In the genomic region with DNA sequence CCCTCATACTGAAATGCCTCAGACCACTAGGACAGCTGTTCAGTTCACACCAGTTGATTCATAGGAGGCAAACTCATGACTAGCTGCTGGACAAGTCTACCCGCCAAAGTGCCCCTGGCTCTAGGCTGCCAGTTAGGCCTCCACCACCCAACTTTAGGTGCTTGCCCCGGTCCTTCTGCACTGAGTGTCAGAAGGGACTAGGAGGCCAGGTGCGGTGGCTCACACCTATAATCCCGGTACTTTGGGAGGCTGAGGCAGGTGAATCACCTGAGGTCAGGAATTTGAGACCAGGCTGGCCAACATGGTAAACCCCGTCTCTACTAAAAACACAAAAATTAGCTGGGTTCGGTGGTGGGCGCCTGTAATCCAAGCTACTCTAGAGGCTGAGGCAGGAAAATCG, we compare ENCODE assay signal across 16 cellular contexts. TPM values are rescaled to one million over a fixed set of nuclear protein-coding genes. Genes with fewer than 3 reads are reported as not detected.
DNase-seq lines count a peak whose midpoint lies in the region; ATAC-seq and TF ChIP-seq lines count a peak whose summit lies in the region.
"Had no signal": no experiment of that assay in that cellular context is flagged by ENCODE, and none has a peak within 500 bp of the region (broad histone marks: within the 10 kb centered on the region; RNA-seq: fewer than 3 reads in every experiment).

No MANE protein-coding gene starts in this region.

- H2BK120ac ChIP-seq in trophoblast cell (ENCODE audit: insufficient read depth, low read length, poor library complexity) = no peak overlapping the region

- H3K14ac ChIP-seq in trophoblast cell (ENCODE audit: low read length) = no peak overlapping the region

- no peak for DNase-seq in CD8-positive, alpha-beta T cell
- no peak for DNase-seq in Calu3
- no peak for DNase-seq in effector memory CD8-positive, alpha-beta T cell
- peak; percentile 38 to 54 for DNase-seq in trophoblast cell
- no peak for DNase-seq in cortex of kidney (lab: John Stamatoyannopoulos, UW)
- no peak for DNase-seq in type B pancreatic cell (ENCODE audit: extremely low spot score, unreplicated experiment)
- DNase-seq: DMS 273 treated with DMSO at 0.1 percent for 48 hours, GM23248 had no signal

- H2BK5ac ChIP-seq in trophoblast cell (ENCODE audit: low read depth, low read length, poor library complexity) = no peak overlapping the region

- peaks cover 68% of the 10 kb centered on the region for H3K36me3 ChIP-seq in CD8-positive, alpha-beta T cell (ENCODE audit: insufficient read depth, low read length)
- H3K36me3 ChIP-seq in trophoblast cell (ENCODE audit: control insufficient read depth in 1 of 2, insufficient read depth in 2 of 2, low read length in 2 of 2) = no peaks in the 10 kb centered on the region

- H3K4me1 Mint-ChIP-seq in CD8-positive, alpha-beta T cell (ENCODE audit: low read depth) = peaks cover 43% of the 10 kb centered on the region
- H3K4me1 Mint-ChIP-seq in Calu3 (ENCODE audit: low read depth, unreplicated experiment) (peaks cover 37% of the 10 kb centered on the region), type B pancreatic cell (ENCODE audit: unreplicated experiment) (peaks cover 7% of the 10 kb centered on the region)
- peaks cover 38 to 39% of the 10 kb centered on the region in 2 donors for H3K4me1 Mint-ChIP-seq in effector memory CD8-positive, alpha-beta T cell (ENCODE audit: low read depth in 2 of 2)
- H3K4me1 Mint-ChIP-seq: CD14-positive monocyte had no signal

- H3K9me3 Mint-ChIP-seq in CD8-positive, alpha-beta T cell = no peaks in the 10 kb centered on the region
- H3K9me3 Mint-ChIP-seq in Calu3 (ENCODE audit: low read depth, unreplicated experiment) (peaks cover 3% of the 10 kb centered on the region), type B pancreatic cell (peaks cover 5% of the 10 kb centered on the region)
- no peaks in the 10 kb centered on the region for H3K9me3 Mint-ChIP-seq in effector memory CD8-positive, alpha-beta T cell

- TF ChIP-seq CTCF in CD8-positive, alpha-beta T cell (IDR thresholded peaks at IDR 0.05) = no peak
- TF ChIP-seq CTCF in Calu3 (IDR thresholded peaks at IDR 0.05; ENCODE audit: unreplicated experiment) = no peak
- TF ChIP-seq CTCF in type B pancreatic cell (conservative IDR thresholded peaks at IDR 0.05) = no peak

- no peak for ATAC-seq in CD8-positive, alpha-beta T cell
- ATAC-seq in effector memory CD8-positive, alpha-beta T cell (replicated peaks) = no peak
- ATAC-seq in GM21526 (IDR thresholded peaks at IDR 0.05; ENCODE audit: low FRiP score, unreplicated experiment) = no peak
- ATAC-seq: GM12878, HCT116 had no signal

- CTCF ChIA-PET in CD8-positive, alpha-beta T cell (lab: Charles Lee) = interaction anchor here (0.9 to 1.4 kb wide), 7 partner anchors 9 to 141 kb away, joined by 3 to 5 read pairs (median 4); no protein-coding TSS in a partner anchor
- CTCF ChIA-PET in Calu3 (lab: Charles Lee) = no interaction called here

- H3K4me3 ChIP-seq in CD8-positive, alpha-beta T cell (ENCODE audit: low read depth, low read length) = no peak overlapping the region
- no peak overlapping the region for H3K4me3 ChIP-seq in trophoblast cell (ENCODE audit: low read depth, low read length)
- H3K4me3 ChIP-seq: GM12878, GM23248 had no signal

- peaks cover 94% of the 10 kb centered on the region for H3K36me3 Mint-ChIP-seq in CD8-positive, alpha-beta T cell
- H3K36me3 Mint-ChIP-seq in Calu3 (ENCODE audit: insufficient read depth, unreplicated experiment) (peaks cover 8% of the 10 kb centered on the region), type B pancreatic cell (no peaks in the 10 kb centered on the region)
- H3K36me3 Mint-ChIP-seq in effector memory CD8-positive, alpha-beta T cell (ENCODE audit: insufficient read depth) = peaks cover 73% of the 10 kb centered on the region

- H4K91ac ChIP-seq in trophoblast cell (ENCODE audit: low read depth, low read length) = no peak overlapping the region

- H3K27ac Mint-ChIP-seq in CD8-positive, alpha-beta T cell = peak overlapping the region; percentile 60
- H3K27ac Mint-ChIP-seq in Calu3 (ENCODE audit: unreplicated experiment) = peak overlapping the region; percentile 51
- peak overlapping the region; percentile 53 to 60 for H3K27ac Mint-ChIP-seq in effector memory CD8-positive, alpha-beta T cell
- H3K27ac Mint-ChIP-seq in type B pancreatic cell = no peak overlapping the region
- H3K27ac Mint-ChIP-seq: CD14-positive monocyte had no signal

- H4K12ac ChIP-seq in trophoblast cell (ENCODE audit: low read depth, low read length) = no peak overlapping the region

- H3K18ac ChIP-seq in trophoblast cell (ENCODE audit: low read length) = no peak overlapping the region

- WGBS in trophoblast cell (ENCODE audit: extremely low coverage, insufficient coverage, insufficient read length) = no CpG with 5 or more reads among the region's 8 CpGs

- intact Hi-C loops in CD8-positive, alpha-beta T cell (cut with DNase I, micrococcal nuclease) = loop anchor here in 1 of 2 experiments (5.0 kb wide), 1 partner anchor 38 kb away; no protein-coding TSS in a partner anchor
- intact Hi-C loops in Calu3 (cut with micrococcal nuclease; ENCODE audit: unreplicated experiment) = no loop called here

- no peak overlapping the region for H3K4me2 ChIP-seq in trophoblast cell (ENCODE audit: low read length)

- no peaks in the 10 kb centered on the region for H3K27me3 ChIP-seq in CD8-positive, alpha-beta T cell (ENCODE audit: insufficient read depth, low read length)
- no peaks in the 10 kb centered on the region for H3K27me3 ChIP-seq in trophoblast cell (ENCODE audit: insufficient read depth, low read length)

- no peaks in the 10 kb centered on the region for H3K9me3 ChIP-seq in CD8-positive, alpha-beta T cell (ENCODE audit: low read length)
- H3K9me3 ChIP-seq in trophoblast cell (ENCODE audit: insufficient read depth, low read depth, low read length) = no peaks in the 10 kb centered on the region

- H3K23ac ChIP-seq in trophoblast cell (ENCODE audit: low read length) = no peak overlapping the region

- H3K4me1 ChIP-seq in CD8-positive, alpha-beta T cell (ENCODE audit: insufficient read depth, low read length) = peaks cover 12% of the 10 kb centered on the region
- peaks cover 7 to 14% of the 10 kb centered on the region in 2 experiments for H3K4me1 ChIP-seq in trophoblast cell (ENCODE audit: control insufficient read depth in 1 of 2, insufficient read depth in 2 of 2, low read length in 2 of 2)

- H3K27ac ChIP-seq in CD8-positive, alpha-beta T cell (ENCODE audit: low read depth, low read length) = no peak overlapping the region
- no peak overlapping the region for H3K27ac ChIP-seq in trophoblast cell (ENCODE audit: low read depth, low read length)
- H3K27ac ChIP-seq: GM23248, HL-60 had no signal

- no TSS peak for BruUV-seq in Calu3 (replicated peaks; lab: Mats Ljungman, UMichigan)

- H2AK5ac ChIP-seq in trophoblast cell (ENCODE audit: low read length) = no peak overlapping the region

- no peak overlapping the region for H4K8ac ChIP-seq in trophoblast cell (ENCODE audit: low read depth, low read length)

- no peaks in the 10 kb centered on the region for H3K27me3 Mint-ChIP-seq in CD8-positive, alpha-beta T cell (ENCODE audit: low read depth)
- H3K27me3 Mint-ChIP-seq in Calu3 (ENCODE audit: unreplicated experiment) = no peaks in the 10 kb centered on the region
- H3K27me3 Mint-ChIP-seq in effector memory CD8-positive, alpha-beta T cell = no peaks in the 10 kb centered on the region
- H3K27me3 Mint-ChIP-seq in type B pancreatic cell = peaks cover 5% of the 10 kb centered on the region

- H3K79me1 ChIP-seq in trophoblast cell (ENCODE audit: low read length) = no peaks in the 10 kb centered on the region

- no peak overlapping the region for H3K4ac ChIP-seq in trophoblast cell (ENCODE audit: low read depth, low read length)

- POLR2A ChIA-PET in CD8-positive, alpha-beta T cell (lab: Charles Lee) = no interaction called here

- H2BK12ac ChIP-seq in trophoblast cell (ENCODE audit: low read length) = no peak overlapping the region

- no peaks in the 10 kb centered on the region for H3K79me2 ChIP-seq in trophoblast cell (ENCODE audit: control insufficient read depth, insufficient read depth, low read length, poor library complexity)

- H3K9ac ChIP-seq in trophoblast cell (ENCODE audit: low read length) = no peak overlapping the region
- H3K9ac ChIP-seq: GM23248 had no signal

- H2AFZ ChIP-seq in trophoblast cell (ENCODE audit: insufficient read depth, low read length, poor library complexity) = no peak overlapping the region
- H2AFZ ChIP-seq: GM23248 had no signal

- H3K4me3 Mint-ChIP-seq in CD8-positive, alpha-beta T cell = no peak overlapping the region
- H3K4me3 Mint-ChIP-seq in Calu3 (ENCODE audit: low read depth, unreplicated experiment) = no peak overlapping the region
- H3K4me3 Mint-ChIP-seq in effector memory CD8-positive, alpha-beta T cell = no peak overlapping the region
- H3K4me3 Mint-ChIP-seq in type B pancreatic cell = no peak overlapping the region
- H3K4me3 Mint-ChIP-seq: CD14-positive monocyte had no signal

RNA-seq across cellular contexts. Expression of gene LY9, which starts 18.9 kb away (rescaled TPM):
- total RNA-seq in CD8-positive, alpha-beta T cell = 100 to 1,000 TPM; 103 to 104 TPM
- total RNA-seq in Calu3 (2022) (not detected in 2 replicates), type B pancreatic cell (ENCODE audit: low replicate concordance) (not detected in 2 replicates)
- 0.22 and 0.26 TPM in 2 replicates for polyA plus RNA-seq in trophoblast cell (2013)
- total RNA-seq: A673, GM23248 had no signal
- polyA plus RNA-seq: BJ, GM23248 had no signal

RNA-seq across cellular contexts. Expression of gene CD244, which starts 47.8 kb away (rescaled TPM):
- 1 to 10 TPM; 2.1 to 2.6 TPM for total RNA-seq in CD8-positive, alpha-beta T cell
- total RNA-seq in Calu3 (2022) (not detected in 2 replicates), type B pancreatic cell (ENCODE audit: low replicate concordance) (0.50 and 0.56 TPM in 2 replicates)
- 0.01 and 0.07 TPM in 2 replicates for polyA plus RNA-seq in trophoblast cell (2013)
- total RNA-seq: A673, Daoy, GM23248 had no signal
- polyA plus RNA-seq: BJ, GM23248 had no signal

Comparison
In these comparisons a context has a peak if more than half of its experiments do, and no peak if none do; other contexts are left out.
1. DNase-seq: peak in trophoblast cell (2 of 2); none in CD8-positive, alpha-beta T cell (0 of 7), Calu3 (single experiment), effector memory CD8-positive, alpha-beta T cell (0 of 3), cortex of kidney (single experiment) and type B pancreatic cell (single experiment).
2. RNA of gene LY9, which starts 18.9 kb away (total RNA-seq): 103 to 104 TPM in CD8-positive, alpha-beta T cell; not detected in Calu3 and not detected in type B pancreatic cell; every median in the first group is over 10 times any median in the second.